In genomic region chr4:113838421-113838820, GRCh38 we compare ENCODE assay signal across 24 cellular contexts.
A peak's percentile ranks its signal among the peaks of the same experiment; 100 is the strongest.
DNase-seq lines count a peak whose midpoint lies in the region; ATAC-seq and TF ChIP-seq lines count a peak whose summit lies in the region.
"Had no signal": no experiment of that assay in that cellular context is flagged by ENCODE, and none has a peak within 500 bp of the region (broad histone marks: within the 10 kb centered on the region; RNA-seq: fewer than 3 reads in every experiment).

No MANE protein-coding gene starts in this region.

- no peak overlapping the region for H2AFZ ChIP-seq in KMS-11 (ENCODE audit: low read depth)

- no peaks in the 10 kb centered on the region for H3K79me2 ChIP-seq in KMS-11 (ENCODE audit: insufficient read depth, low read depth)

- H3K4me1 Mint-ChIP-seq in CD14-positive monocyte, result peaks cover 30% of the 10 kb centered on the region
- peaks cover 14% of the 10 kb centered on the region for H3K4me1 Mint-ChIP-seq in activated B cell treated with CpG ODN at 0.5 μM for 24 hours

- H3K4me3 Mint-ChIP-seq in CD14-positive monocyte, result peak overlapping the region in 1 of 2 donors; percentile 11
- no peak overlapping the region for H3K4me3 Mint-ChIP-seq in activated B cell treated with CpG ODN at 0.5 μM for 24 hours
- H3K4me3 Mint-ChIP-seq: CD4-positive, CD25-positive, alpha-beta regulatory T cell had no signal

- H3K9ac ChIP-seq in BLaER1 (no peak overlapping the region), KMS-11 (no peak overlapping the region)

- H3K4me1 ChIP-seq in BLaER1 (peaks cover 26% of the 10 kb centered on the region), KMS-11 (ENCODE audit: low read depth, poor library complexity, severe bottlenecking) (peaks cover 21% of the 10 kb centered on the region)
- H3K4me1 ChIP-seq: Caco-2 had no signal

- H3K36me3 ChIP-seq in BLaER1 (no peaks in the 10 kb centered on the region), KMS-11 (ENCODE audit: insufficient read depth) (no peaks in the 10 kb centered on the region)
- H3K36me3 ChIP-seq: SJSA1 had no signal

- CTCF ChIA-PET in activated B cell treated with CpG ODN at 0.5 μM for 24 hours (lab: Charles Lee), result no interaction called here

- H3K9me3 ChIP-seq in BLaER1, result no peaks in the 10 kb centered on the region
- H3K9me3 ChIP-seq: Caco-2, SJSA1 had no signal

- H3K4me2 ChIP-seq in BLaER1, result peak overlapping the region; percentile 41; the same call in 1 of the 2 replicates
- peak overlapping the region; percentile 44; the same call in 1 of the 2 replicates for H3K4me2 ChIP-seq in KMS-11
- H3K4me2 ChIP-seq: PC-9 had no signal

- TF ChIP-seq CTCF in CD14-positive monocyte (IDR thresholded peaks at IDR 0.05) (no peak), KMS-11 (conservative IDR thresholded peaks at IDR 0.05; ENCODE audit: low read depth, low read length) (no peak), activated B cell treated with CpG ODN at 0.5 μM for 24 hours (IDR thresholded peaks at IDR 0.05) (no peak)

- H3K27me3 ChIP-seq in BLaER1 (no peaks in the 10 kb centered on the region), KMS-11 (ENCODE audit: insufficient read depth, low read depth) (no peaks in the 10 kb centered on the region)
- H3K27me3 ChIP-seq: SJSA1 had no signal

- no peaks in the 10 kb centered on the region for H3K9me3 Mint-ChIP-seq in CD14-positive monocyte
- H3K9me3 Mint-ChIP-seq in activated B cell treated with CpG ODN at 0.5 μM for 24 hours, result no peaks in the 10 kb centered on the region
- H3K9me3 Mint-ChIP-seq: CD4-positive, CD25-positive, alpha-beta regulatory T cell had no signal

- POLR2A ChIA-PET in activated B cell treated with CpG ODN at 0.5 μM for 24 hours (lab: Charles Lee), result interaction anchor here (1.0 kb wide), 1 partner anchor 76 kb away, joined by 3 read pairs; no protein-coding TSS in a partner anchor

- no peak overlapping the region for H3K4me3 ChIP-seq in BLaER1
- no peak overlapping the region for H3K4me3 ChIP-seq in KMS-11 (IDR thresholded peaks at IDR 0.05; ENCODE audit: insufficient read depth, low read depth, low read length)
- H3K4me3 ChIP-seq: PC-9, SJSA1 had no signal

- intact Hi-C loops in CD14-positive monocyte (cut with micrococcal nuclease), result loop anchor here in 1 of 2 donors (5.0 kb wide), 1 partner anchor 76 kb away; the partner anchor contains the start of gene CAMK2D
- intact Hi-C loops in activated B cell treated with CpG ODN at 0.5 μM for 24 hours (cut with micrococcal nuclease), result loop anchor here (5.0 kb wide), 1 partner anchor 64 kb away; no protein-coding TSS in a partner anchor

- H4K20me1 ChIP-seq in BLaER1 (no peaks in the 10 kb centered on the region), KMS-11 (ENCODE audit: insufficient read depth) (no peaks in the 10 kb centered on the region)

- ATAC-seq in activated B cell treated with CpG ODN at 0.5 μM for 24 hours (ENCODE audit: low read depth) (no peak), HG02870 (IDR thresholded peaks at IDR 0.05; ENCODE audit: unreplicated experiment) (no peak), GM19023 (IDR thresholded peaks at IDR 0.05; ENCODE audit: unreplicated experiment) (no peak)

- DNase-seq in CD14-positive monocyte (ENCODE audit: low spot score), result peak; percentile 46
- DNase-seq in activated B cell treated with CpG ODN at 0.5 μM for 24 hours, result no peak
- DNase-seq in activated CD4-positive, alpha-beta T cell treated with anti-CD3 and anti-CD28 coated beads for 1 hour, result no peak
- DNase-seq: ACHN; Caco-2; CD4-positive, CD25-positive, alpha-beta regulatory T cell; DMS153; GDM1; Kasumi-1; MM.1S; NCI-H187 treated with DMSO at 0.1 percent for 48 hours; NCI-H2227 treated with DMSO at 0.1 percent for 48 hours; NCI-H510A treated with DMSO at 0.1 percent for 48 hours; NCI-H774; PC-9; SW 1271; T-helper 2 cell had no signal

- H3K36me3 Mint-ChIP-seq in CD14-positive monocyte, result no peaks in the 10 kb centered on the region
- no peaks in the 10 kb centered on the region for H3K36me3 Mint-ChIP-seq in activated B cell treated with CpG ODN at 0.5 μM for 24 hours (ENCODE audit: low read depth)
- H3K36me3 Mint-ChIP-seq: CD4-positive, CD25-positive, alpha-beta regulatory T cell had no signal

- H3K27ac ChIP-seq in BLaER1 (no peak overlapping the region), KMS-11 (no peak overlapping the region)
- H3K27ac ChIP-seq: HL-60, RWPE1 had no signal

- H3K27ac Mint-ChIP-seq in CD14-positive monocyte (peak overlapping the region; percentile 53 to 92 (median 85)), activated B cell treated with CpG ODN at 0.5 μM for 24 hours (peak overlapping the region; percentile 20)

- H3K27me3 Mint-ChIP-seq in CD14-positive monocyte (ENCODE audit: low read depth in 3 of 3) (peaks cover 0 to 2% (median 1%) of the 10 kb centered on the region in 3 donors), activated B cell treated with CpG ODN at 0.5 μM for 24 hours (no peaks in the 10 kb centered on the region)
